In genomic region chr1:145999321-146000024, GRCh38 we compare ENCODE assay signal across 8 cellular contexts. TPM values are rescaled to one million over a fixed set of nuclear protein-coding genes. Genes with fewer than 3 reads are reported as not detected.
DNase-seq lines count a peak whose midpoint lies in the region; TF ChIP-seq lines count a peak whose summit lies in the region.

No MANE protein-coding gene starts in this region.

- DNase-seq in NCI-H2171 treated with DMSO at 0.1 percent for 48 hours (lab: John Stamatoyannopoulos, UW) (peak; percentile 41), NCI-H2171 (lab: John Stamatoyannopoulos, UW) (no peak), hepatocyte (ENCODE audit: low spot score) (no peak), anterior cingulate cortex (lab: John Stamatoyannopoulos, UW) (no peak), NK-92 (lab: John Stamatoyannopoulos, UW; ENCODE audit: unreplicated experiment) (no peak), WERI-Rb-1 (no peak)
- DNase-seq in activated CD4-positive, alpha-beta memory T cell treated with anti-CD3 and anti-CD28 coated beads, Interleukin-2, amount 10 ng/mL, durations not matched to agents 7 days and 5 days = peak; percentile 35

- no peaks in the 10 kb centered on the region for H3K27me3 Mint-ChIP-seq in activated CD4-positive, alpha-beta memory T cell treated with anti-CD3 and anti-CD28 coated beads, Interleukin-2, amount 10 ng/mL, durations not matched to agents 7 days and 5 days

- peak overlapping the region; percentile 27 for H3K4me2 ChIP-seq in hepatocyte

- peaks cover 45% of the 10 kb centered on the region for H3K4me1 Mint-ChIP-seq in activated CD4-positive, alpha-beta memory T cell treated with anti-CD3 and anti-CD28 coated beads, Interleukin-2, amount 10 ng/mL, durations not matched to agents 7 days and 5 days

- H3K4me3 Mint-ChIP-seq in activated CD4-positive, alpha-beta memory T cell treated with anti-CD3 and anti-CD28 coated beads, Interleukin-2, amount 10 ng/mL, durations not matched to agents 7 days and 5 days = peak overlapping the region; percentile 47

- 48% methylated on average over 5 of the region's 5 CpGs for WGBS in hepatocyte (ENCODE audit: low lambda C conversion rate, missing lambda C conversion rate)

- TF ChIP-seq CTCF in hepatocyte (IDR thresholded peaks at IDR 0.05; ENCODE audit: poor library complexity) = no peak
- TF ChIP-seq CTCF in WERI-Rb-1 (IDR thresholded peaks at IDR 0.05; ENCODE audit: low read depth, low read length) = no peak

- peaks cover 20% of the 10 kb centered on the region for H3K36me3 Mint-ChIP-seq in activated CD4-positive, alpha-beta memory T cell treated with anti-CD3 and anti-CD28 coated beads, Interleukin-2, amount 10 ng/mL, durations not matched to agents 7 days and 5 days (ENCODE audit: low read depth)

- H3K27ac Mint-ChIP-seq in activated CD4-positive, alpha-beta memory T cell treated with anti-CD3 and anti-CD28 coated beads, Interleukin-2, amount 10 ng/mL, durations not matched to agents 7 days and 5 days = peak overlapping the region; percentile 97

- peak overlapping the region; percentile 51 for H2AFZ ChIP-seq in hepatocyte

- peaks cover 8% of the 10 kb centered on the region for H3K4me1 ChIP-seq in hepatocyte (ENCODE audit: insufficient read depth)

- H3K27me3 ChIP-seq in hepatocyte = no peaks in the 10 kb centered on the region
- H3K27me3 ChIP-seq in WERI-Rb-1 (ENCODE audit: insufficient read depth, low read depth, severe bottlenecking) = no peaks in the 10 kb centered on the region

- no peaks in the 10 kb centered on the region for H3K9me3 Mint-ChIP-seq in activated CD4-positive, alpha-beta memory T cell treated with anti-CD3 and anti-CD28 coated beads, Interleukin-2, amount 10 ng/mL, durations not matched to agents 7 days and 5 days

- CTCF ChIA-PET in activated CD4-positive, alpha-beta memory T cell treated with anti-CD3 and anti-CD28 coated beads, Interleukin-2, amount 10 ng/mL, durations not matched to agents 7 days and 5 days (lab: Charles Lee) = interaction anchor here (4.0 to 13.8 kb wide), 2 partner anchors 7 to 21 kb away, joined by 30 to 177 read pairs; no protein-coding TSS in a partner anchor

- H3K4me3 ChIP-seq in hepatocyte (no peak overlapping the region), WERI-Rb-1 (ENCODE audit: low read depth, low read length) (no peak overlapping the region)

- H3K27ac ChIP-seq in hepatocyte = peak overlapping the region; percentile 48
- peak overlapping the region; percentile 30 for H3K27ac ChIP-seq in temporal lobe (ENCODE audit: low read depth, low read length)
- H3K27ac ChIP-seq in WERI-Rb-1 = no peak overlapping the region

- H3K9me2 ChIP-seq in hepatocyte (replicated peaks; ENCODE audit: insufficient read depth) = no peaks in the 10 kb centered on the region

- peaks cover 23% of the 10 kb centered on the region for H3K79me2 ChIP-seq in hepatocyte

- no peaks in the 10 kb centered on the region for H3K36me3 ChIP-seq in hepatocyte (replicated peaks; ENCODE audit: insufficient read depth, low read depth)
- peaks cover 11% of the 10 kb centered on the region for H3K36me3 ChIP-seq in WERI-Rb-1

- POLR2A ChIA-PET in activated CD4-positive, alpha-beta memory T cell treated with anti-CD3 and anti-CD28 coated beads, Interleukin-2, amount 10 ng/mL, durations not matched to agents 7 days and 5 days (lab: Charles Lee) = interaction anchor here (0.6 to 12.9 kb wide), 6 partner anchors 8 to 41 kb away, joined by 3 to 582 read pairs (median 34); partner anchors contain the start of gene LIX1L

- H4K20me1 ChIP-seq in hepatocyte (ENCODE audit: insufficient read depth, poor library complexity, severe bottlenecking) = peaks cover 16% of the 10 kb centered on the region

- no peaks in the 10 kb centered on the region for H3K9me3 ChIP-seq in hepatocyte (ENCODE audit: low read depth)
- H3K9me3 ChIP-seq in WERI-Rb-1 (ENCODE audit: severe bottlenecking) = no peaks in the 10 kb centered on the region

RNA-seq across cellular contexts. Expression of gene TXNIP, which starts 3.1 kb away (rescaled TPM):
- 100 to 1,000 TPM; 397 to 407 TPM for total RNA-seq in activated CD4-positive, alpha-beta memory T cell treated with anti-CD3 and anti-CD28 coated beads, Interleukin-2, amount 10 ng/mL, durations not matched to agents 7 days and 5 days
- 160 TPM in 2 replicates for total RNA-seq in hepatocyte
- 75.3 and 85.0 TPM in 2 replicates for polyA plus RNA-seq in hepatocyte
- total RNA-seq in temporal lobe = 144 TPM

RNA-seq across cellular contexts. Expression of gene HJV, which starts 22.1 kb away (rescaled TPM):
- not detected for total RNA-seq in activated CD4-positive, alpha-beta memory T cell treated with anti-CD3 and anti-CD28 coated beads, Interleukin-2, amount 10 ng/mL, durations not matched to agents 7 days and 5 days
- total RNA-seq in hepatocyte (5.7 and 6.7 TPM in 2 replicates), temporal lobe (under 0.01 TPM)
- polyA plus RNA-seq in hepatocyte = 1.00 and 3.0 TPM in 2 replicates

RNA-seq across cellular contexts. Expression of gene POLR3GL, which starts 35.0 kb away (rescaled TPM):
- 10 to 100 TPM; 32.4 to 33.7 TPM for total RNA-seq in activated CD4-positive, alpha-beta memory T cell treated with anti-CD3 and anti-CD28 coated beads, Interleukin-2, amount 10 ng/mL, durations not matched to agents 7 days and 5 days
- total RNA-seq in hepatocyte = 10.5 and 15.6 TPM in 2 replicates
- 27.2 and 27.3 TPM in 2 replicates for polyA plus RNA-seq in hepatocyte
- total RNA-seq in temporal lobe = 10.6 TPM

RNA-seq across cellular contexts. Expression of gene ANKRD34A, which starts 35.1 kb away (rescaled TPM):
- total RNA-seq in activated CD4-positive, alpha-beta memory T cell treated with anti-CD3 and anti-CD28 coated beads, Interleukin-2, amount 10 ng/mL, durations not matched to agents 7 days and 5 days = 1 to 10 TPM; 2.9 to 3.7 TPM
- total RNA-seq in hepatocyte = 0.28 and 0.90 TPM in 2 replicates
- 0.76 and 0.83 TPM in 2 replicates for polyA plus RNA-seq in hepatocyte
- total RNA-seq in temporal lobe = 1.7 TPM

RNA-seq across cellular contexts. Expression of gene LIX1L, which starts 41.7 kb away (rescaled TPM):
- 10 to 100 TPM; 50.3 to 51.0 TPM for total RNA-seq in activated CD4-positive, alpha-beta memory T cell treated with anti-CD3 and anti-CD28 coated beads, Interleukin-2, amount 10 ng/mL, durations not matched to agents 7 days and 5 days
- 14.0 and 17.9 TPM in 2 replicates for total RNA-seq in hepatocyte
- 15.3 and 16.3 TPM in 2 replicates for polyA plus RNA-seq in hepatocyte
- total RNA-seq in temporal lobe = 22.4 TPM

Comparison
In these comparisons a context has a peak if more than half of its experiments do, and no peak if none do; other contexts are left out.
1. DNase-seq: peak in NCI-H2171 treated with DMSO at 0.1 percent for 48 hours (single experiment) and activated CD4-positive, alpha-beta memory T cell treated with anti-CD3 and anti-CD28 coated beads, Interleukin-2, amount 10 ng/mL, durations not matched to agents 7 days and 5 days (single experiment); none in NCI-H2171 (single experiment), hepatocyte (single experiment), anterior cingulate cortex (0 of 58), NK-92 (single experiment) and WERI-Rb-1 (single experiment).